26 cellular contexts compared by ENCODE assay signal in genomic region chr20:48223715-48224114, GRCh38.
"Had no signal": no experiment of that assay in that cellular context is flagged by ENCODE, and none has a peak within 500 bp of the region (broad histone marks: within the 10 kb centered on the region; RNA-seq: fewer than 3 reads in every experiment).

No MANE protein-coding gene starts in this region.

- H3K79me2 ChIP-seq: hepatocyte had no signal

- H3K27ac ChIP-seq: colonic mucosa, epithelial cell of prostate, esophagus squamous epithelium, gastrocnemius medialis, heart left ventricle, hepatocyte, left ventricle myocardium inferior, lower lobe of right lung had no signal

- ATAC-seq: effector memory CD8-positive, alpha-beta T cell; esophagus mucosa; gastrocnemius medialis; heart left ventricle; left colon; left lobe of liver; naive thymus-derived CD4-positive, alpha-beta T cell had no signal

- H2AFZ ChIP-seq: hepatocyte had no signal

- H3K36me3 ChIP-seq: colonic mucosa, esophagus squamous epithelium, gastrocnemius medialis, heart left ventricle, left ventricle myocardium inferior, lower lobe of right lung had no signal

- H3K4me3 ChIP-seq: colonic mucosa, esophagus squamous epithelium, gastrocnemius medialis, heart left ventricle, hepatocyte, left ventricle myocardium inferior, lower lobe of right lung had no signal

- DNase-seq: colonic mucosa; cortex of kidney; effector CD8-positive, alpha-beta T cell; effector memory CD8-positive, alpha-beta T cell; endodermal cell; erythroblast; esophagus squamous epithelium; foreskin fibroblast; foreskin melanocyte; gastrocnemius medialis; heart left ventricle; immature natural killer cell; islet precursor cell; kidney; kidney glomerular epithelial cell; left colon; left ventricle myocardium inferior; lower lobe of right lung; mesendoderm; midbrain; naive thymus-derived CD4-positive, alpha-beta T cell had no signal

- H3K4me2 ChIP-seq: hepatocyte had no signal

- FAIRE-seq: endometrium, kidney had no signal

- H3K4me1 ChIP-seq: colonic mucosa, esophagus squamous epithelium, gastrocnemius medialis, heart left ventricle, left ventricle myocardium inferior, lower lobe of right lung had no signal

- H3K27me3 ChIP-seq: colonic mucosa, gastrocnemius medialis, hepatocyte had no signal

- H3K9me3 ChIP-seq: colonic mucosa, esophagus squamous epithelium, gastrocnemius medialis, heart left ventricle, lower lobe of right lung had no signal
